17 cellular contexts compared by ENCODE assay signal in the genomic region with DNA sequence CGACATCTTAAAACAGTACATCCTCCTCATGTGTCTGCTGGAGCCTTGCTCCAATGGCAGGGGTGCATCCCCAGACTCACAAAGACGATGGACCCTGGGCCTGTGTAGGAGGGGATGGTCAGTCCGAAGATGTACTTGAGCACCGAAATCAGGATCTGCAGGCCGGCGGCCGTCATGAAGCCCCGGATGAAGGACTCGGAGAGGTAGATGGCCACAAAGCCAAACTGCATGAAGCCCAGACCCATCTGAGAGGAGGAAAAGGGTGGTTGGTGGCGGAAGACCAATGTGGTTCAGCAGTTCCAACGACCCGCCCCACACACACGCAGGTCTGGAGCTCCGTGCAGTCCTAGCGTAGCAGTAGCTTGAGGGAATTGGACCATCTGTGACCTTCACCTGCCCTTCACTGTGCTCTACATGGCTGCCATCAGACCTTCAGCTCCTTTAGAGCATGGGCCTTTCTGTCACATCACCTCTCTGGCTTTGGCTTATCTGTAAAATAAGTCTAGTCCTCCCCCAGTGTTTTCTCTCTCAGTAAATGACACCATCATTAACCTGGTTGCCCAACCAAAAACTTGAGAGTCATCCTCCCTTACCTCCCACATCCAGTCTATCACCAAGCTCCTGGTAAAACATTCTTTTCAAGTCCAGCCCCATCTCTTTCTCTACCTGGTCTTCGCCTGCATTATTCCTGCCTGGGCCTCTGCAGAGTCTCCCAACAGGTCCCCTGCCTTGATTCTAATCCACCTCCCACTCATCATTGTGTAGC. TPM values are rescaled to one million over a fixed set of nuclear protein-coding genes. Genes with fewer than 3 reads are reported as not detected.
"Had no signal": no experiment of that assay in that cellular context is flagged by ENCODE, and none has a peak within 500 bp of the region (broad histone marks: within the 10 kb centered on the region; RNA-seq: fewer than 3 reads in every experiment).

No MANE protein-coding gene starts in this region.

- H3K27me3 ChIP-seq: heart right ventricle, sigmoid colon, uterus had no signal

- H3K36me3 ChIP-seq: heart right ventricle, sigmoid colon, transverse colon, uterus had no signal

- H3K27ac ChIP-seq: heart right ventricle, sigmoid colon, transverse colon, uterus had no signal

- ATAC-seq: activated CD8-positive, alpha-beta memory T cell treated with anti-CD3 and anti-CD28 coated beads, Interleukin-2, amount 10 ng/mL, durations not matched to agents 7 days and 5 days; esophagus mucosa; heart right ventricle; left cardiac atrium; naive thymus-derived CD8-positive, alpha-beta T cell had no signal

- H3K4me1 ChIP-seq: sigmoid colon, transverse colon, uterus had no signal

- DNase-seq: activated B cell treated with CpG ODN at 0.5 μM for 24 hours; activated CD4-positive, alpha-beta memory T cell treated with anti-CD3 and anti-CD28 coated beads, Interleukin-2, amount 10 ng/mL, durations not matched to agents 7 days and 5 days; activated CD4-positive, alpha-beta T cell treated with anti-CD3 and anti-CD28 coated beads for 4 hours; activated CD8-positive, alpha-beta memory T cell treated with anti-CD3 and anti-CD28 coated beads, Interleukin-2, amount 10 ng/mL, durations not matched to agents 7 days and 5 days; effector CD8-positive, alpha-beta T cell; heart right ventricle; left cardiac atrium; sigmoid colon; stimulated activated CD4-positive, alpha-beta T cell treated with anti-CD3 and anti-CD28 coated beads, Interleukin-1b, Interleukin-23, amount 100 ng/mL, for 48 hours; stimulated activated CD8-positive, alpha-beta memory T cell treated with anti-CD3 and anti-CD28 coated beads, Interleukin-4, amount 100 ng/mL, for 48 hours; stimulated activated naive CD4-positive, alpha-beta T cell treated with Interleukin-2 at 50 U/mL for 16 hours; transverse colon; uterus had no signal

- H3K9me3 ChIP-seq: heart right ventricle, sigmoid colon, transverse colon, uterus had no signal

- H3K4me3 ChIP-seq: heart right ventricle, sigmoid colon, transverse colon, uterus had no signal

RNA-seq across cellular contexts. Expression of gene SLC26A9, which starts 13.3 kb away (rescaled TPM):
- total RNA-seq: activated B cell treated with CpG ODN at 0.5 μM for 24 hours; activated CD4-positive, alpha-beta memory T cell treated with anti-CD3 and anti-CD28 coated beads, Interleukin-2, amount 10 ng/mL, durations not matched to agents 7 days and 5 days; activated CD8-positive, alpha-beta memory T cell treated with anti-CD3 and anti-CD28 coated beads, Interleukin-2, amount 10 ng/mL, durations not matched to agents 7 days and 5 days; mesenteric fat pad; naive thymus-derived CD8-positive, alpha-beta T cell; sigmoid colon; subcutaneous adipose tissue; transverse colon; uterus had no signal
